ENCODE assay signal across 1 cellular context in the genomic region with DNA sequence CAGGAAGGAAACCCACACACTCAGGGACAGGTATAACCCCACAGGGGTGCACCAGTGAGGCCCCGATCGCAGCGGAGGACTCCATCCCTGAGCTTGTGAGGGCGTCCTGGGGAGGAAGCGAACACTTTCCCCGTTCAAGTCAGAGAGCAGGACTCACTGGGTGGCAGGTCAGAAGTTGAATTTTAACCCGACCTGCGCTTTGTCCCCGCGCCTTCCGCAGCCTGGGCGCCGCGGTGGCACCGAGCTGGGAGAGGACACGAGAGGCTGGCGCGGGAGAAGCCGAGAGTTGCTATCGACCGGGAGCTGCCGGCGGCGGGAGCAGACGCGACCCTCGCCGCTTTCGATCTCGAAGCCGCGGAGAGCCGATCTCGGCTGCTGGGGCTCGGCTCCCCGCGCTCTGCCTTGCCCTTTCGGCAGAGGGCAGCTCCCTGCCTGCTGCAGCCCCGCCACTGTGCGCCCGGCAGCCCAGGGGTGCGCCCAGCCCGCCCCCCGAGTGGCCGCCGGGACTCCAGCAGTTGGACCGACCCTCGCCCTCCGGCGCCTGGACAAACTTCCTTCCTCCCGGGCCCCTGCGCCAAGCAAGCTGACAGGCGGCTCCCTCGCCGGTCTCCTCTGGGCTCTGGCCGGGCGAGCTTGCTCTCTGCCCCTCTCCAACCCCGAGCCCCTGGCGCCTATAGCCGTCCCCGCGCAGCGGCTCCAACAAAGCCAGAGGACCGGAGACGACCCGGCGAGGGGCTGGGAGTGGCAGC.
TF ChIP-seq lines count a peak whose summit lies in the region.

No MANE protein-coding gene starts in this region.

TF ChIP-seq in HepG2, 621 proteins besides CTCF, POLR2A, EP300 and RAD21 (continued from another document and continues in another):
- TF ChIP-seq POLR2AphosphoS2 (IDR thresholded peaks at IDR 0.05; ENCODE audit: low read depth, low read length) (no peak), SETDB1 (CRISPR knock-in tag; IDR thresholded peaks at IDR 0.05; ENCODE audit: borderline replicate concordance) (peak; percentile 45; the same call in 1 of the 2 replicates), TBP (CRISPR knock-in tag; IDR thresholded peaks at IDR 0.05) (no peak), ZNF30 (CRISPR knock-in tag; IDR thresholded peaks at IDR 0.05) (peak; percentile 62; the same call in 1 of the 2 replicates), TEAD2 (CRISPR knock-in tag; IDR thresholded peaks at IDR 0.05) (no peak), NFIC (IDR thresholded peaks at IDR 0.05; ENCODE audit: low read length) (no peak), SCMH1 (CRISPR knock-in tag; IDR thresholded peaks at IDR 0.05; ENCODE audit: borderline replicate concordance) (no peak), ATF1 (CRISPR knock-in tag; IDR thresholded peaks at IDR 0.05) (no peak), PHF20 (CRISPR knock-in tag; IDR thresholded peaks at IDR 0.05) (no peak), ARNT (IDR thresholded peaks at IDR 0.05) (no peak), KMT2B (CRISPR knock-in tag; IDR thresholded peaks at IDR 0.05) (peak; percentile 83), ZNF510 (CRISPR knock-in tag; IDR thresholded peaks at IDR 0.05; ENCODE audit: low read depth) (no peak), ZNF205 (CRISPR knock-in tag; IDR thresholded peaks at IDR 0.05) (no peak), CREM (IDR thresholded peaks at IDR 0.05) (no peak), CREM (CRISPR knock-in tag; IDR thresholded peaks at IDR 0.05) (no peak), ZNF615 (CRISPR knock-in tag; IDR thresholded peaks at IDR 0.05; ENCODE audit: borderline replicate concordance) (no peak), KAT7 (CRISPR knock-in tag; IDR thresholded peaks at IDR 0.05; ENCODE audit: borderline replicate concordance) (peak; percentile 84), NFRKB (IDR thresholded peaks at IDR 0.05) (no peak), PAF1 (CRISPR knock-in tag; IDR thresholded peaks at IDR 0.05) (no peak), MATR3 (CRISPR knock-in tag; IDR thresholded peaks at IDR 0.05) (no peak), FOXK2 (IDR thresholded peaks at IDR 0.05) (no peak), RELA (CRISPR knock-in tag; IDR thresholded peaks at IDR 0.05) (no peak), ZNF317 (CRISPR knock-in tag; IDR thresholded peaks at IDR 0.05) (peak; percentile 75; the same call in 1 of the 2 replicates), IKZF1 (IDR thresholded peaks at IDR 0.05) (no peak), ZFP36L2 (CRISPR knock-in tag; IDR thresholded peaks at IDR 0.05) (no peak), ZNF431 (CRISPR knock-in tag; IDR thresholded peaks at IDR 0.05; ENCODE audit: borderline replicate concordance, low read depth) (peak; percentile 68; the same call in 1 of the 2 replicates), WIZ (CRISPR knock-in tag; IDR thresholded peaks at IDR 0.05) (no peak), PAWR (CRISPR knock-in tag; IDR thresholded peaks at IDR 0.05; ENCODE audit: borderline replicate concordance) (no peak), HNRNPLL (IDR thresholded peaks at IDR 0.05; ENCODE audit: low read depth, low read length, poor library complexity, severe bottlenecking) (peak; percentile 93), PRPF4 (IDR thresholded peaks at IDR 0.05; ENCODE audit: low read depth, low read length, poor library complexity, severe bottlenecking) (no peak), ZNF251 (CRISPR knock-in tag; IDR thresholded peaks at IDR 0.05) (no peak), SALL1 (CRISPR knock-in tag; IDR thresholded peaks at IDR 0.05) (peak; percentile 92), CHCHD3 (CRISPR knock-in tag; IDR thresholded peaks at IDR 0.05) (no peak), HOXA5 (CRISPR knock-in tag; IDR thresholded peaks at IDR 0.05) (no peak), PTBP1 (IDR thresholded peaks at IDR 0.05; ENCODE audit: low read depth, low read length, poor library complexity, severe bottlenecking) (no peak), ZBTB38 (CRISPR knock-in tag; IDR thresholded peaks at IDR 0.05) (peak; percentile 59; the same call in 1 of the 2 replicates), GPN1 (CRISPR knock-in tag; IDR thresholded peaks at IDR 0.05; ENCODE audit: borderline replicate concordance) (peak; percentile 14; the same call in 1 of the 2 replicates)
- TF ChIP-seq, protein P1, sequence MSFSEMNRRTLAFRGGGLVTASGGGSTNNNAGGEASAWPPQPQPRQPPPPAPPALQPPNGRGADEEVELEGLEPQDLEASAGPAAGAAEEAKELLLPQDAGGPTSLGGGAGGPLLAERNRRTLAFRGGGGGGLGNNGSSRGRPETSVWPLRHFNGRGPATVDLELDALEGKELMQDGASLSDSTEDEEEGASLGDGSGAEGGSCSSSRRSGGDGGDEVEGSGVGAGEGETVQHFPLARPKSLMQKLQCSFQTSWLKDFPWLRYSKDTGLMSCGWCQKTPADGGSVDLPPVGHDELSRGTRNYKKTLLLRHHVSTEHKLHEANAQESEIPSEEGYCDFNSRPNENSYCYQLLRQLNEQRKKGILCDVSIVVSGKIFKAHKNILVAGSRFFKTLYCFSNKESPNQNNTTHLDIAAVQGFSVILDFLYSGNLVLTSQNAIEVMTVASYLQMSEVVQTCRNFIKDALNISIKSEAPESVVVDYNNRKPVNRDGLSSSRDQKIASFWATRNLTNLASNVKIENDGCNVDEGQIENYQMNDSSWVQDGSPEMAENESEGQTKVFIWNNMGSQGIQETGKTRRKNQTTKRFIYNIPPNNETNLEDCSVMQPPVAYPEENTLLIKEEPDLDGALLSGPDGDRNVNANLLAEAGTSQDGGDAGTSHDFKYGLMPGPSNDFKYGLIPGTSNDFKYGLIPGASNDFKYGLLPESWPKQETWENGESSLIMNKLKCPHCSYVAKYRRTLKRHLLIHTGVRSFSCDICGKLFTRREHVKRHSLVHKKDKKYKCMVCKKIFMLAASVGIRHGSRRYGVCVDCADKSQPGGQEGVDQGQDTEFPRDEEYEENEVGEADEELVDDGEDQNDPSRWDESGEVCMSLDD (CRISPR knock-in tag; IDR thresholded peaks at IDR 0.05; ENCODE audit: borderline replicate concordance), result peak; percentile 38; the same call in 1 of the 2 replicates
- TF ChIP-seq, protein P2, sequence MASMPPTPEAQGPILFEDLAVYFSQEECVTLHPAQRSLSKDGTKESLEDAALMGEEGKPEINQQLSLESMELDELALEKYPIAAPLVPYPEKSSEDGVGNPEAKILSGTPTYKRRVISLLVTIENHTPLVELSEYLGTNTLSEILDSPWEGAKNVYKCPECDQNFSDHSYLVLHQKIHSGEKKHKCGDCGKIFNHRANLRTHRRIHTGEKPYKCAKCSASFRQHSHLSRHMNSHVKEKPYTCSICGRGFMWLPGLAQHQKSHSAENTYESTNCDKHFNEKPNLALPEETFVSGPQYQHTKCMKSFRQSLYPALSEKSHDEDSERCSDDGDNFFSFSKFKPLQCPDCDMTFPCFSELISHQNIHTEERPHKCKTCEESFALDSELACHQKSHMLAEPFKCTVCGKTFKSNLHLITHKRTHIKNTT (CRISPR knock-in tag; IDR thresholded peaks at IDR 0.05), result no peak
- TF ChIP-seq, protein P3, sequence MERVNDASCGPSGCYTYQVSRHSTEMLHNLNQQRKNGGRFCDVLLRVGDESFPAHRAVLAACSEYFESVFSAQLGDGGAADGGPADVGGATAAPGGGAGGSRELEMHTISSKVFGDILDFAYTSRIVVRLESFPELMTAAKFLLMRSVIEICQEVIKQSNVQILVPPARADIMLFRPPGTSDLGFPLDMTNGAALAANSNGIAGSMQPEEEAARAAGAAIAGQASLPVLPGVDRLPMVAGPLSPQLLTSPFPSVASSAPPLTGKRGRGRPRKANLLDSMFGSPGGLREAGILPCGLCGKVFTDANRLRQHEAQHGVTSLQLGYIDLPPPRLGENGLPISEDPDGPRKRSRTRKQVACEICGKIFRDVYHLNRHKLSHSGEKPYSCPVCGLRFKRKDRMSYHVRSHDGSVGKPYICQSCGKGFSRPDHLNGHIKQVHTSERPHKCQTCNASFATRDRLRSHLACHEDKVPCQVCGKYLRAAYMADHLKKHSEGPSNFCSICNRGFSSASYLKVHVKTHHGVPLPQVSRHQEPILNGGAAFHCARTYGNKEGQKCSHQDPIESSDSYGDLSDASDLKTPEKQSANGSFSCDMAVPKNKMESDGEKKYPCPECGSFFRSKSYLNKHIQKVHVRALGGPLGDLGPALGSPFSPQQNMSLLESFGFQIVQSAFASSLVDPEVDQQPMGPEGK (CRISPR knock-in tag; IDR thresholded peaks at IDR 0.05), result no peak
- TF ChIP-seq, protein P4, sequence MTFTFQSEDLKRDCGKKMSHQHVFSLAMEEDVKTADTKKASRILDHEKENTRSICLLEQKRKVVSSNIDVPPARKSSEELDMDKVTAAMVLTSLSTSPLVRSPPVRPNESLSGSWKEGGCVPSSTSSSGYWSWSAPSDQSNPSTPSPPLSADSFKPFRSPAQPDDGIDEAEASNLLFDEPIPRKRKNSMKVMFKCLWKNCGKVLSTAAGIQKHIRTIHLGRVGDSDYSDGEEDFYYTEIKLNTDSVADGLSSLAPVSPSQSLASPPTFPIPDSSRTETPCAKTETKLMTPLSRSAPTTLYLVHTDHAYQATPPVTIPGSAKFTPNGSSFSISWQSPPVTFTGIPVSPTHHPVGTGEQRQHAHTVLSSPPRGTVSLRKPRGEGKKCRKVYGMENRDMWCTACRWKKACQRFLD (CRISPR knock-in tag; IDR thresholded peaks at IDR 0.05; ENCODE audit: borderline replicate concordance), result no peak
- TF ChIP-seq, protein P5, sequence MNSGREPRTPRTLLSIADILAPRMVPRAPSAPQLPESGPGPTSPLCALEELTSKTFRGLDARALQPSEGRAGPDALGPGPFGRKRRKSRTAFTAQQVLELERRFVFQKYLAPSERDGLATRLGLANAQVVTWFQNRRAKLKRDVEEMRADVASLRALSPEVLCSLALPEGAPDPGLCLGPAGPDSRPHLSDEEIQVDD (CRISPR knock-in tag; IDR thresholded peaks at IDR 0.05; ENCODE audit: borderline replicate concordance), result no peak
- TF ChIP-seq, protein P6, sequence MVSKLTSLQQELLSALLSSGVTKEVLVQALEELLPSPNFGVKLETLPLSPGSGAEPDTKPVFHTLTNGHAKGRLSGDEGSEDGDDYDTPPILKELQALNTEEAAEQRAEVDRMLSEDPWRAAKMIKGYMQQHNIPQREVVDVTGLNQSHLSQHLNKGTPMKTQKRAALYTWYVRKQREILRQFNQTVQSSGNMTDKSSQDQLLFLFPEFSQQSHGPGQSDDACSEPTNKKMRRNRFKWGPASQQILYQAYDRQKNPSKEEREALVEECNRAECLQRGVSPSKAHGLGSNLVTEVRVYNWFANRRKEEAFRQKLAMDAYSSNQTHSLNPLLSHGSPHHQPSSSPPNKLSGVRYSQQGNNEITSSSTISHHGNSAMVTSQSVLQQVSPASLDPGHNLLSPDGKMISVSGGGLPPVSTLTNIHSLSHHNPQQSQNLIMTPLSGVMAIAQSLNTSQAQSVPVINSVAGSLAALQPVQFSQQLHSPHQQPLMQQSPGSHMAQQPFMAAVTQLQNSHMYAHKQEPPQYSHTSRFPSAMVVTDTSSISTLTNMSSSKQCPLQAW (CRISPR knock-in tag; IDR thresholded peaks at IDR 0.05), result peak; percentile 84
- TF ChIP-seq, protein P7, sequence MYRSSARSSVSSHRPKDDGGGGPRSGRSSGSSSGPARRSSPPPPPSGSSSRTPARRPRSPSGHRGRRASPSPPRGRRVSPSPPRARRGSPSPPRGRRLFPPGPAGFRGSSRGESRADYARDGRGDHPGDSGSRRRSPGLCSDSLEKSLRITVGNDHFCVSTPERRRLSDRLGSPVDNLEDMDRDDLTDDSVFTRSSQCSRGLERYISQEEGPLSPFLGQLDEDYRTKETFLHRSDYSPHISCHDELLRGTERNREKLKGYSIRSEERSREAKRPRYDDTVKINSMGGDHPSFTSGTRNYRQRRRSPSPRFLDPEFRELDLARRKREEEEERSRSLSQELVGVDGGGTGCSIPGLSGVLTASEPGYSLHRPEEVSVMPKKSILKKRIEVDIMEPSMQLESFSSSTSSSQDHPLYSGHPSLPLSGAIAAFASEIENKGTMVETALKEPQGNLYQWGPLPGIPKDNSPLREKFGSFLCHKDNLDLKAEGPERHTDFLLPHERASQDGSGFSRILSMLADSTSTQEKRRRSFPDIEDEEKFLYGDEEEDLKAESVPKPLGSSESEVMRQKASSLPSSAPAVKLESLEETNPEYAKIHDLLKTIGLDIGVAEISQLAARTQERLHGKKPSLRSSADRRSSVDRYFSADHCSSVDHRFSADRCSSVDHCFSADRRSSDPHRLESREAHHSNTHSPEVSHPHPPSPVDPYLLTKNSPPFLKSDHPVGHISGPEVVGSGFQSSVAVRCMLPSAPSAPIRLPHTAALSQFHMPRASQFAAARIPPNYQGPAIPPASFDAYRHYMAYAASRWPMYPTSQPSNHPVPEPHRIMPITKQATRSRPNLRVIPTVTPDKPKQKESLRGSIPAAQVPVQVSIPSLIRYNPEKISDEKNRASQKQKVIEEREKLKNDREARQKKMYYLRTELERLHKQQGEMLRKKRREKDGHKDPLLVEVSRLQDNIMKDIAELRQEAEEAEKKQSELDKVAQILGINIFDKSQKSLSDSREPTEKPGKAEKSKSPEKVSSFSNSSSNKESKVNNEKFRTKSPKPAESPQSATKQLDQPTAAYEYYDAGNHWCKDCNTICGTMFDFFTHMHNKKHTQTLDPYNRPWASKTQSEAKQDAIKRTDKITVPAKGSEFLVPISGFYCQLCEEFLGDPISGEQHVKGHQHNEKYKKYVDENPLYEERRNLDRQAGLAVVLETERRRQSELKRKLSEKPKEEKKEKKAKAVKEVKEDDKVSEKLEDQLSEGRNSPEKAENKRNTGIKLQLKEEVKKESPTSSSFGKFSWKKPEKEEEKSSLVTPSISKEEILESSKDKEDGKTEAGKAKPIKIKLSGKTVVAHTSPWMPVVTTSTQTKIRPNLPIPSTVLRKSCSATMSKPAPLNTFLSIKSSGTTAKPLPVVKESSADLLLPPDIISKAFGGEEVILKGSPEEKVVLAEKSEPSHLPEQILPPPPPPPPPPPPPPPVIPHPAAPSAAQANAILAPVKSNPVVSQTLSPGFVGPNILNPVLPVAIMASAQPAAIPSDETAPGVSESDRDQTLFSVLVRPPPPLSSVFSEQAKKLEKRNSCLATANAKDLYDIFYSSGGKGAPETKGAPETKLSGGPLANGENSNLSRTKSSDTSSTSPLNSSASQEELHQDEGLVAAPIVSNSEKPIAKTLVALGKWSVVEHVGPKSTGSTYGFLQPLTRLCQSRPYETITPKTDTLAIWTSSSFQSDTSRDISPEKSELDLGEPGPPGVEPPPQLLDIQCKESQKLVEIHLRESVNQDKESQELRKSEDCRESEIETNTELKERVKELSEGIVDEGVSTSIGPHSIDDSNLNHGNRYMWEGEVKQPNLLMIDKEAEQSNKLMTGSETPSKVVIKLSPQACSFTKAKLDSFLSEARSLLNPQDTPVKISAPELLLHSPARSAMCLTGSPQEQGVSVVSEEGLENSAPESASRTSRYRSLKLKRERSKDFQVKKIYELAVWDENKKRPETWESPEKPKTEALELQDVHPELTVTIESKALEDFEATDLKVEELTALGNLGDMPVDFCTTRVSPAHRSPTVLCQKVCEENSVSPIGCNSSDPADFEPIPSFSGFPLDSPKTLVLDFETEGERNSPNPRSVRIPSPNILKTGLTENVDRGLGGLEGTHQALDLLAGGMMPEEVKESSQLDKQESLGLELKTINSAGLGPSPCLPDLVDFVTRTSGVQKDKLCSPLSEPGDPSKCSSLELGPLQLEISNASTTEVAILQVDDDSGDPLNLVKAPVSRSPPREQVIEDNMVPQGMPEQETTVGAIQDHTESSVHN (CRISPR knock-in tag; IDR thresholded peaks at IDR 0.05), result no peak
- TF ChIP-seq, protein P8, sequence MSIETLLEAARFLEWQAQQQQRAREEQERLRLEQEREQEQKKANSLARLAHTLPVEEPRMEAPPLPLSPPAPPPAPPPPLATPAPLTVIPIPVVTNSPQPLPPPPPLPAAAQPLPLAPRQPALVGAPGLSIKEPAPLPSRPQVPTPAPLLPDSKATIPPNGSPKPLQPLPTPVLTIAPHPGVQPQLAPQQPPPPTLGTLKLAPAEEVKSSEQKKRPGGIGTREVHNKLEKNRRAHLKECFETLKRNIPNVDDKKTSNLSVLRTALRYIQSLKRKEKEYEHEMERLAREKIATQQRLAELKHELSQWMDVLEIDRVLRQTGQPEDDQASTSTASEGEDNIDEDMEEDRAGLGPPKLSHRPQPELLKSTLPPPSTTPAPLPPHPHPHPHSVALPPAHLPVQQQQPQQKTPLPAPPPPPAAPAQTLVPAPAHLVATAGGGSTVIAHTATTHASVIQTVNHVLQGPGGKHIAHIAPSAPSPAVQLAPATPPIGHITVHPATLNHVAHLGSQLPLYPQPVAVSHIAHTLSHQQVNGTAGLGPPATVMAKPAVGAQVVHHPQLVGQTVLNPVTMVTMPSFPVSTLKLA (IDR thresholded peaks at IDR 0.05), result no peak
